1 cellular context compared by ENCODE assay signal in genomic region chr2:17538844-17539554, GRCh38.
TF ChIP-seq lines count a peak whose summit lies in the region.

No MANE protein-coding gene starts in this region.

TF ChIP-seq in K562, 482 proteins besides CTCF, POLR2A, EP300 and RAD21 (continued from another document):
- TF ChIP-seq HINFP (tag; conservative IDR thresholded peaks at IDR 0.05; ENCODE audit: low read depth) = no peak
- no peak for TF ChIP-seq C11orf30 (IDR thresholded peaks at IDR 0.05; ENCODE audit: low read depth)
- no peak for TF ChIP-seq NUFIP1 (IDR thresholded peaks at IDR 0.05; ENCODE audit: partially characterized antibody)
- no peak for TF ChIP-seq ELK3 (CRISPR knock-in tag; IDR thresholded peaks at IDR 0.05)
- peak; percentile 40 for TF ChIP-seq NEUROD1 (IDR thresholded peaks at IDR 0.05; ENCODE audit: borderline replicate concordance, low read depth, low read length, partially characterized antibody)
- TF ChIP-seq MYNN (IDR thresholded peaks at IDR 0.05) = no peak
- no peak for TF ChIP-seq MYNN (CRISPR knock-in tag; IDR thresholded peaks at IDR 0.05)
- TF ChIP-seq CXXC5 (CRISPR knock-in tag; IDR thresholded peaks at IDR 0.05) = peak; percentile 18; the same call in 1 of the 2 replicates
- TF ChIP-seq, protein P1, sequence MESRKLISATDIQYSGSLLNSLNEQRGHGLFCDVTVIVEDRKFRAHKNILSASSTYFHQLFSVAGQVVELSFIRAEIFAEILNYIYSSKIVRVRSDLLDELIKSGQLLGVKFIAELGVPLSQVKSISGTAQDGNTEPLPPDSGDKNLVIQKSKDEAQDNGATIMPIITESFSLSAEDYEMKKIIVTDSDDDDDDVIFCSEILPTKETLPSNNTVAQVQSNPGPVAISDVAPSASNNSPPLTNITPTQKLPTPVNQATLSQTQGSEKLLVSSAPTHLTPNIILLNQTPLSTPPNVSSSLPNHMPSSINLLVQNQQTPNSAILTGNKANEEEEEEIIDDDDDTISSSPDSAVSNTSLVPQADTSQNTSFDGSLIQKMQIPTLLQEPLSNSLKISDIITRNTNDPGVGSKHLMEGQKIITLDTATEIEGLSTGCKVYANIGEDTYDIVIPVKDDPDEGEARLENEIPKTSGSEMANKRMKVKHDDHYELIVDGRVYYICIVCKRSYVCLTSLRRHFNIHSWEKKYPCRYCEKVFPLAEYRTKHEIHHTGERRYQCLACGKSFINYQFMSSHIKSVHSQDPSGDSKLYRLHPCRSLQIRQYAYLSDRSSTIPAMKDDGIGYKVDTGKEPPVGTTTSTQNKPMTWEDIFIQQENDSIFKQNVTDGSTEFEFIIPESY (CRISPR knock-in tag; IDR thresholded peaks at IDR 0.05) = peak; percentile 76; the same call in 1 of the 2 replicates
- no peak for TF ChIP-seq CHD2 (IDR thresholded peaks at IDR 0.05; ENCODE audit: low read depth, low read length)
- no peak for TF ChIP-seq U2AF2 (optimal IDR thresholded peaks at IDR 0.05; ENCODE audit: low read depth, low read length)
- no peak for TF ChIP-seq RCOR1 (IDR thresholded peaks at IDR 0.05; ENCODE audit: borderline replicate concordance in 1 of 2, low read depth in 2 of 2, low read length in 2 of 2)
- no peak for TF ChIP-seq CREM (IDR thresholded peaks at IDR 0.05; ENCODE audit: low read depth)
- no peak for TF ChIP-seq ZSCAN32 (CRISPR knock-in tag; IDR thresholded peaks at IDR 0.05)
- no peak for TF ChIP-seq ILK (tag; IDR thresholded peaks at IDR 0.05; ENCODE audit: borderline replicate concordance, low read depth)
